In the genomic region with DNA sequence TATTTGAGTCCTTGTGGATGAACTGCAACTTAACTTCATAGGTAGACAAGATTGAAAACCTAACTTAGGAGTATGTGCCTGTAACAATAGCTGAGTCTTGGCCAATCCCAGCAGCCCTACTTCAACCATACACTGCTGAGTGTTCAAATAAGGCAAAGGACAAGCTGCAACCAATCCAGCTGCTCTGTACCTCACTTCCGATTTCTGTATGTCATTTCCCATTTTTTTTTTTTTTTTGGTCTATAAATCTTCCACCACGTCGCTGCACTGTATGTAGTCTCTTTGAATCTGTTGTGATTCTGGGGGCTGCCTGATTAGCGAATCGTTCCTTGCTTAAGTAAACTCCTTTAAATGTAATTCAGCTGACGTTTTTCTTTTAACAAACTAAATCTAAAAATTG, we compare ENCODE assay signal across 22 cellular contexts. TPM values are rescaled to one million over a fixed set of nuclear protein-coding genes. Genes with fewer than 3 reads are reported as not detected.
DNase-seq lines count a peak whose midpoint lies in the region; ATAC-seq and TF ChIP-seq lines count a peak whose summit lies in the region.
"Had no signal": no experiment of that assay in that cellular context is flagged by ENCODE, and none has a peak within 500 bp of the region (broad histone marks: within the 10 kb centered on the region; RNA-seq: fewer than 3 reads in every experiment).

No MANE protein-coding gene starts in this region.

- H3K27me3 Mint-ChIP-seq in dendritic cell treated with granulocyte-macrophage colony-stimulating factor and Interleukin-4, amounts not matched to agents 40 ng/mL and 50 ng/mL, for 4 days = no peaks in the 10 kb centered on the region
- H3K27me3 Mint-ChIP-seq in Calu3 (ENCODE audit: unreplicated experiment) = no peaks in the 10 kb centered on the region

- H3K4me3 ChIP-seq in breast epithelium = no peak overlapping the region
- H3K4me3 ChIP-seq: HAP-1, lung, ovary, right lobe of liver had no signal

- BruUV-seq in Calu3 (replicated peaks; lab: Mats Ljungman, UMichigan) = no TSS peak

- intact Hi-C loops in dendritic cell treated with granulocyte-macrophage colony-stimulating factor and Interleukin-4, amounts not matched to agents 40 ng/mL and 50 ng/mL, for 4 days (cut with micrococcal nuclease) = loop anchor here (5.0 kb wide), 1 partner anchor 34 kb away; the partner anchor contains the start of gene FLI1
- intact Hi-C loops in Calu3 (cut with micrococcal nuclease; ENCODE audit: unreplicated experiment) (no loop called here), breast epithelium (cut with DNase I; ENCODE audit: low total_unique reads) (no loop called here)

- peaks cover 52% of the 10 kb centered on the region for H3K4me1 Mint-ChIP-seq in dendritic cell treated with granulocyte-macrophage colony-stimulating factor and Interleukin-4, amounts not matched to agents 40 ng/mL and 50 ng/mL, for 4 days (ENCODE audit: low read depth)
- H3K4me1 Mint-ChIP-seq in Calu3 (ENCODE audit: low read depth, unreplicated experiment) = peaks cover 10% of the 10 kb centered on the region
- H3K4me1 Mint-ChIP-seq: activated naive CD4-positive, alpha-beta T cell treated with anti-CD3 and anti-CD28 coated beads, Interleukin-2, amount 10 ng/mL, durations not matched to agents 7 days and 5 days had no signal

- H3K4me3 Mint-ChIP-seq in dendritic cell treated with granulocyte-macrophage colony-stimulating factor and Interleukin-4, amounts not matched to agents 40 ng/mL and 50 ng/mL, for 4 days = peak overlapping the region; percentile 44
- no peak overlapping the region for H3K4me3 Mint-ChIP-seq in Calu3 (ENCODE audit: low read depth, unreplicated experiment)
- H3K4me3 Mint-ChIP-seq: activated CD8-positive, alpha-beta T cell treated with anti-CD3 and anti-CD28 coated beads, Interleukin-2, amount 10 ng/mL, durations not matched to agents 7 days and 5 days; activated naive CD4-positive, alpha-beta T cell treated with anti-CD3 and anti-CD28 coated beads, Interleukin-2, amount 10 ng/mL, durations not matched to agents 7 days and 5 days; activated T-cell treated with anti-CD3 and anti-CD28 coated beads, Interleukin-2, amount 50 U/mL, for 24 hours; effector memory CD8-positive, alpha-beta T cell; T-helper 2 cell treated with Interferon-gamma antibody and Interleukin-4, amounts not matched to agents 5 μg/mL and 100 μg/mL, for 36 hours had no signal

- CTCF ChIA-PET in Calu3 (lab: Charles Lee) = no interaction called here

- H3K27me3 ChIP-seq in breast epithelium = peaks cover 0 to 10% of the 10 kb centered on the region in 2 donors
- H3K27me3 ChIP-seq: ovary, right lobe of liver had no signal

- no peaks in the 10 kb centered on the region for H3K9me3 Mint-ChIP-seq in dendritic cell treated with granulocyte-macrophage colony-stimulating factor and Interleukin-4, amounts not matched to agents 40 ng/mL and 50 ng/mL, for 4 days
- peaks cover 4% of the 10 kb centered on the region for H3K9me3 Mint-ChIP-seq in Calu3 (ENCODE audit: low read depth, unreplicated experiment)
- H3K9me3 Mint-ChIP-seq: activated naive CD4-positive, alpha-beta T cell treated with anti-CD3 and anti-CD28 coated beads, Interleukin-2, amount 10 ng/mL, durations not matched to agents 7 days and 5 days; activated T-cell treated with anti-CD3 and anti-CD28 coated beads, Interleukin-2, amount 50 U/mL, for 24 hours; effector memory CD8-positive, alpha-beta T cell; T-helper 2 cell treated with Interferon-gamma antibody and Interleukin-4, amounts not matched to agents 5 μg/mL and 100 μg/mL, for 36 hours had no signal

- no peak for TF ChIP-seq CTCF in Calu3 (IDR thresholded peaks at IDR 0.05; ENCODE audit: unreplicated experiment)
- TF ChIP-seq CTCF in breast epithelium (IDR thresholded peaks at IDR 0.05) = no peak

- DNase-seq in A172 (ENCODE audit: low spot score) (peak; percentile 3), ELR (ENCODE audit: low read depth) (peak; percentile 45), NCI-H69 (lab: John Stamatoyannopoulos, UW) (peak; percentile 8), Calu3 (no peak), breast epithelium (ENCODE audit: low spot score in 2 of 2) (no peak)
- no peak for DNase-seq in central memory CD4-positive, alpha-beta T cell
- DNase-seq: activated CD4-positive, CD25-positive, alpha-beta regulatory T cell; activated CD8-positive, alpha-beta T cell treated with anti-CD3 and anti-CD28 coated beads, Interleukin-2, amount 10 ng/mL, durations not matched to agents 7 days and 5 days; activated naive CD4-positive, alpha-beta T cell treated with anti-CD3 and anti-CD28 coated beads, Interleukin-2, amount 10 ng/mL, durations not matched to agents 7 days and 5 days; activated T-cell treated with anti-CD3 and anti-CD28 coated beads, Interleukin-2, amount 50 U/mL, for 24 hours; aorta; effector memory CD8-positive, alpha-beta T cell; NCI-H1105; NCI-H524; ovary; right lobe of liver had no signal

- H3K36me3 ChIP-seq in breast epithelium = no peaks in the 10 kb centered on the region
- H3K36me3 ChIP-seq: HAP-1, ovary, right lobe of liver had no signal

- H3K9me3 ChIP-seq in breast epithelium = no peaks in the 10 kb centered on the region
- H3K9me3 ChIP-seq: HAP-1, ovary, right lobe of liver had no signal

- H3K36me3 Mint-ChIP-seq in dendritic cell treated with granulocyte-macrophage colony-stimulating factor and Interleukin-4, amounts not matched to agents 40 ng/mL and 50 ng/mL, for 4 days (ENCODE audit: low read depth) = no peaks in the 10 kb centered on the region
- no peaks in the 10 kb centered on the region for H3K36me3 Mint-ChIP-seq in Calu3 (ENCODE audit: insufficient read depth, unreplicated experiment)
- H3K36me3 Mint-ChIP-seq: activated naive CD4-positive, alpha-beta T cell treated with anti-CD3 and anti-CD28 coated beads, Interleukin-2, amount 10 ng/mL, durations not matched to agents 7 days and 5 days had no signal

- no peak overlapping the region for H3K27ac ChIP-seq in breast epithelium
- H3K27ac ChIP-seq: ovary, right lobe of liver had no signal

- no peak for ATAC-seq in HG02798 (IDR thresholded peaks at IDR 0.05; ENCODE audit: poor library complexity, unreplicated experiment)
- ATAC-seq: activated CD8-positive, alpha-beta T cell treated with anti-CD3 and anti-CD28 coated beads, Interleukin-2, amount 10 ng/mL, durations not matched to agents 7 days and 5 days; effector memory CD8-positive, alpha-beta T cell; Panc1 had no signal

- no peak for TF ChIP-seq POLR2A in breast epithelium (IDR thresholded peaks at IDR 0.05)

- H3K4me1 ChIP-seq in breast epithelium = no peaks in the 10 kb centered on the region
- H3K4me1 ChIP-seq: HAP-1, right lobe of liver had no signal

- peak overlapping the region; percentile 57 for H3K27ac Mint-ChIP-seq in dendritic cell treated with granulocyte-macrophage colony-stimulating factor and Interleukin-4, amounts not matched to agents 40 ng/mL and 50 ng/mL, for 4 days
- H3K27ac Mint-ChIP-seq in Calu3 (ENCODE audit: unreplicated experiment) = no peak overlapping the region
- H3K27ac Mint-ChIP-seq: activated CD8-positive, alpha-beta T cell treated with anti-CD3 and anti-CD28 coated beads, Interleukin-2, amount 10 ng/mL, durations not matched to agents 7 days and 5 days; activated naive CD4-positive, alpha-beta T cell treated with anti-CD3 and anti-CD28 coated beads, Interleukin-2, amount 10 ng/mL, durations not matched to agents 7 days and 5 days; activated T-cell treated with anti-CD3 and anti-CD28 coated beads, Interleukin-2, amount 50 U/mL, for 24 hours; effector memory CD8-positive, alpha-beta T cell; T-helper 2 cell treated with Interferon-gamma antibody and Interleukin-4, amounts not matched to agents 5 μg/mL and 100 μg/mL, for 36 hours had no signal

RNA-seq across cellular contexts. Expression of gene FLI1, which starts 35.4 kb away (rescaled TPM):
- total RNA-seq in A172 (2014; rRNA removed; shearing (Covaris generic)) = 3.6 and 6.1 TPM in 2 replicates
- total RNA-seq in Calu3 (2022) (0.17 TPM in 1 of 2 replicates, not detected in the other), breast epithelium (10 to 100 TPM; 23.9 to 62.2 (median 46.2) TPM)

Comparison
In these comparisons a context has a peak if more than half of its experiments do, and no peak if none do; other contexts are left out.
1. DNase-seq: peak in A172 (single experiment), ELR (single experiment) and NCI-H69 (single experiment); none in central memory CD4-positive, alpha-beta T cell (single experiment), Calu3 (single experiment) and breast epithelium (0 of 2).